Comparison of ENCODE assay signal across 8 cellular contexts in the genomic region with DNA sequence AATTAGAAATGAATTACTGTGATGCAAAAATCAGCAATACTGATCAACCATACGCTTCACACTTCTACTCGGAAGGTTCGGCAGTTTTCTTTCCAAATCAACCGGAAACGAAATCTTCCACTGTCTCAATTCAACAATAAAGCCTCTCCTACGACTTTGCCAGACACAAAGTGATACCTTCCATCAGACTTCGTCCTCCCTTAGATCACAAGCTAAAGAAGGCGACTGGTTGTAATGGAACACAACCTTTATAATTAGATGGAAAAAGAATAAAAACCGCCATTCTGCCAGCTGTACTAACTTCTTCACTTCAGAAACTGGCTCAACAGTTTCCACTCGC. TPM values are rescaled to one million over a fixed set of nuclear protein-coding genes. Genes with fewer than 3 reads are reported as not detected.
DNase-seq lines count a peak whose midpoint lies in the region; ATAC-seq and TF ChIP-seq lines count a peak whose summit lies in the region.

No MANE protein-coding gene starts in this region.

- DNase-seq in cardiac muscle cell (ENCODE audit: low read depth in 1 of 2, low spot score in 1 of 2) (no peak), left cardiac atrium (no peak), adrenal gland (no peak), right lobe of liver (no peak), upper lobe of right lung (no peak), NCI-H526 treated with DMSO at 0.1 percent for 48 hours (lab: John Stamatoyannopoulos, UW) (no peak), NCI-H2029 treated with DMSO at 0.1 percent for 48 hours (lab: John Stamatoyannopoulos, UW) (no peak)

- H3K4me3 ChIP-seq in cardiac muscle cell (peak overlapping the region; percentile 80), adrenal gland (peak overlapping the region; percentile 58 to 85 (median 70)), right lobe of liver (peak overlapping the region; percentile 79 to 100 (median 99)), upper lobe of right lung (peak overlapping the region; percentile 90)

- peak overlapping the region; percentile 54 for H3K27ac ChIP-seq in cardiac muscle cell
- H3K27ac ChIP-seq in adrenal gland, result peak overlapping the region in 4 of 5 donors; percentile 50 to 89 (median 68)
- peak overlapping the region; percentile 63 to 75 (median 69) for H3K27ac ChIP-seq in right lobe of liver
- H3K27ac ChIP-seq in upper lobe of right lung, result peak overlapping the region; percentile 84

- H3K27me3 ChIP-seq in cardiac muscle cell (peaks cover 19% of the 10 kb centered on the region), adrenal gland (no peaks in the 10 kb centered on the region), right lobe of liver (no peaks in the 10 kb centered on the region), upper lobe of right lung (no peaks in the 10 kb centered on the region)

- 1 to 2% (median 1%) methylated on average over 10 of the region's 10 CpGs for WGBS in adrenal gland, 4 donors
- under 1% methylated on average over 10 of the region's 10 CpGs for WGBS in right lobe of liver (ENCODE audit: insufficient coverage, low coverage, low lambda C conversion rate, missing lambda C conversion rate)

- intact Hi-C loops in left cardiac atrium (cut with DNase I), result no loop called here
- intact Hi-C loops in adrenal gland (cut with DNase I), result loop anchor here in 1 of 2 donors (10.0 kb wide), 2 partner anchors 59 to 409 kb away; a partner anchor contains a TSS
- intact Hi-C loops in right lobe of liver (cut with DNase I), result no loop called here
- intact Hi-C loops in upper lobe of right lung (cut with DNase I), result no loop called here

- H3K9me3 ChIP-seq in cardiac muscle cell (ENCODE audit: low read depth) (no peaks in the 10 kb centered on the region), adrenal gland (replicated peaks in 1 of 3) (no peaks in the 10 kb centered on the region), right lobe of liver (no peaks in the 10 kb centered on the region), upper lobe of right lung (no peaks in the 10 kb centered on the region)

- no peak for ATAC-seq in left cardiac atrium
- ATAC-seq in right lobe of liver, result no peak
- no peak for ATAC-seq in upper lobe of right lung
- no peak for ATAC-seq in GM18498 (IDR thresholded peaks at IDR 0.05; ENCODE audit: unreplicated experiment)

- TF ChIP-seq CTCF in cardiac muscle cell (IDR thresholded peaks at IDR 0.05; ENCODE audit: low read depth, low read length) (no peak), adrenal gland (IDR thresholded peaks at IDR 0.05) (no peak), right lobe of liver (IDR thresholded peaks at IDR 0.05) (no peak), upper lobe of right lung (IDR thresholded peaks at IDR 0.05) (no peak)

- H3K4me1 ChIP-seq in cardiac muscle cell (ENCODE audit: low read depth) (peaks cover 12% of the 10 kb centered on the region), adrenal gland (replicated peaks in 1 of 2) (peaks cover 11 to 21% of the 10 kb centered on the region in 2 donors), right lobe of liver (peaks cover 0 to 9% (median 2%) of the 10 kb centered on the region in 4 donors), upper lobe of right lung (peaks cover 19% of the 10 kb centered on the region)

- TF ChIP-seq POLR2A in adrenal gland (IDR thresholded peaks at IDR 0.05) (no peak), right lobe of liver (IDR thresholded peaks at IDR 0.05) (no peak)

- H3K36me3 ChIP-seq in cardiac muscle cell (no peaks in the 10 kb centered on the region), adrenal gland (replicated peaks in 1 of 2) (no peaks in the 10 kb centered on the region), right lobe of liver (no peaks in the 10 kb centered on the region), upper lobe of right lung (peaks cover 5% of the 10 kb centered on the region)

RNA-seq across cellular contexts. Expression of a gene that starts 0.6 kb away (rescaled TPM):
- 37.5 and 44.6 TPM in 2 replicates for total RNA-seq in cardiac muscle cell
- polyA plus RNA-seq in cardiac muscle cell, result 82.2 and 99.9 TPM in 2 replicates
- 10 to 100 TPM; 51.7 to 81.1 TPM for total RNA-seq in left cardiac atrium
- total RNA-seq in adrenal gland, result 10 to 100 TPM; 29.4 to 74.0 (median 41.7) TPM
- 100 to 1,000 TPM in 2 of 3 donors, 10 to 100 TPM in 1; 56.4 to 119 (median 116) TPM for polyA plus RNA-seq in adrenal gland
- total RNA-seq in right lobe of liver, result 10 to 100 TPM; 23.7 to 29.0 (median 26.2) TPM
- 44.8 TPM for total RNA-seq in upper lobe of right lung

RNA-seq across cellular contexts. Expression of a gene that starts 58.7 kb away (rescaled TPM):
- total RNA-seq in cardiac muscle cell (7.8 and 8.1 TPM in 2 replicates), left cardiac atrium (1 to 10 TPM; 2.0 to 2.2 TPM), adrenal gland (1 to 10 TPM in 6 of 8 donors, under 1 TPM in 1, not detected in 1; 0.52 to 3.0 (median 2.0) TPM), right lobe of liver (under 1 TPM; 0.22 to 0.61 (median 0.37) TPM), upper lobe of right lung (1.2 TPM)
- polyA plus RNA-seq in cardiac muscle cell (10.2 and 10.3 TPM in 2 replicates), adrenal gland (1 to 10 TPM in 1 of 3 donors, under 1 TPM in 1, not detected in 1; 0.27 to 2.5 TPM)
